ENCODE assay signal across 25 cellular contexts in genomic region chrX:153741446-153741845, GRCh38. TPM values are rescaled to one million over a fixed set of nuclear protein-coding genes. Genes with fewer than 3 reads are reported as not detected.
"Had no signal": no experiment of that assay in that cellular context is flagged by ENCODE, and none has a peak within 500 bp of the region (broad histone marks: within the 10 kb centered on the region; RNA-seq: fewer than 3 reads in every experiment).

No MANE protein-coding gene starts in this region.

- DNase-seq: activated B cell treated with CpG ODN at 0.5 μM for 24 hours; activated CD4-positive, alpha-beta T cell treated with anti-CD3 and anti-CD28 coated beads for 36 hours; activated gamma-delta T cell; activated T-cell treated with anti-CD3 and anti-CD28 coated beads for 4 hours; activated T-cell treated with anti-CD3 and anti-CD28 coated beads, Interleukin-2, amount 50 U/mL, for 72 hours; anterior cingulate cortex; foreskin fibroblast; hippocampal formation; kidney glomerular epithelial cell; left lung; lower lobe of right lung; mesendoderm; stimulated activated CD4-positive, alpha-beta T cell treated with anti-CD3 and anti-CD28 coated beads, Interleukin-2, amount 100 ng/mL, for 48 hours; trophoblast cell had no signal

- H3K27me3 ChIP-seq: left lung had no signal

- H3K27ac ChIP-seq: left lung, lower lobe of right lung, SK-N-MC, thoracic aorta had no signal

- ATAC-seq: activated CD4-positive, alpha-beta T cell treated with anti-CD3 and anti-CD28 coated beads for 36 hours; activated T-cell treated with anti-CD3 and anti-CD28 coated beads, Interleukin-2, amount 50 U/mL, for 72 hours; esophagus mucosa; left lung; lower lobe of right lung; right cardiac atrium had no signal

- H3K9me3 Mint-ChIP-seq: activated B cell treated with CpG ODN at 0.5 μM for 24 hours; activated naive CD4-positive, alpha-beta T cell treated with anti-CD3 and anti-CD28 coated beads, Interleukin-2, amount 50 U/mL, for 24 hours; activated T-cell treated with anti-CD3 and anti-CD28 coated beads, Interleukin-2, amount 50 U/mL, for 72 hours; central memory CD8-positive, alpha-beta T cell; dendritic cell treated with granulocyte-macrophage colony-stimulating factor and Interleukin-4, amounts not matched to agents 40 ng/mL and 50 ng/mL, for 4 days; stimulated activated naive CD8-positive, alpha-beta T cell treated with anti-CD3 and anti-CD28 coated beads, Interleukin-15, Interleukin-2, amounts not matched to agents 100 ng/mL and 50 ng/mL, for 24 hours had no signal

- H3K36me3 Mint-ChIP-seq: activated naive CD4-positive, alpha-beta T cell treated with anti-CD3 and anti-CD28 coated beads, Interleukin-2, amount 50 U/mL, for 24 hours had no signal

- H3K4me1 Mint-ChIP-seq: central memory CD8-positive, alpha-beta T cell; endodermal cell; nephron had no signal

- H3K27ac Mint-ChIP-seq: activated B cell treated with CpG ODN at 0.5 μM for 24 hours; activated CD4-positive, alpha-beta T cell treated with anti-CD3 and anti-CD28 coated beads for 36 hours; activated naive CD4-positive, alpha-beta T cell treated with anti-CD3 and anti-CD28 coated beads, Interleukin-2, amount 50 U/mL, for 24 hours; activated T-cell treated with anti-CD3 and anti-CD28 coated beads, Interleukin-2, amount 50 U/mL, for 72 hours; dendritic cell treated with granulocyte-macrophage colony-stimulating factor and Interleukin-4, amounts not matched to agents 40 ng/mL and 50 ng/mL, for 4 days; endodermal cell; nephron; stimulated activated naive CD8-positive, alpha-beta T cell treated with anti-CD3 and anti-CD28 coated beads, Interleukin-15, Interleukin-2, amounts not matched to agents 100 ng/mL and 50 ng/mL, for 24 hours had no signal

- H3K27me3 Mint-ChIP-seq: activated B cell treated with CpG ODN at 0.5 μM for 24 hours had no signal

- H3K4me3 Mint-ChIP-seq: activated CD4-positive, alpha-beta T cell treated with anti-CD3 and anti-CD28 coated beads for 36 hours; activated naive CD4-positive, alpha-beta T cell treated with anti-CD3 and anti-CD28 coated beads, Interleukin-2, amount 50 U/mL, for 24 hours; activated T-cell treated with anti-CD3 and anti-CD28 coated beads, Interleukin-2, amount 50 U/mL, for 72 hours; central memory CD8-positive, alpha-beta T cell; dendritic cell treated with granulocyte-macrophage colony-stimulating factor and Interleukin-4, amounts not matched to agents 40 ng/mL and 50 ng/mL, for 4 days; endodermal cell; nephron; stimulated activated naive CD8-positive, alpha-beta T cell treated with anti-CD3 and anti-CD28 coated beads, Interleukin-15, Interleukin-2, amounts not matched to agents 100 ng/mL and 50 ng/mL, for 24 hours had no signal

- H3K4me3 ChIP-seq: left lung, lower lobe of right lung, SK-N-MC, thoracic aorta had no signal

- H3K9me3 ChIP-seq: left lung, lower lobe of right lung, thoracic aorta had no signal

RNA-seq across cellular contexts. Expression of gene PLXNB3, which starts 22.6 kb away (rescaled TPM):
- total RNA-seq: activated B cell treated with CpG ODN at 0.5 μM for 24 hours had no signal

RNA-seq across cellular contexts. Expression of gene SRPK3, which starts 39.4 kb away (rescaled TPM):
- total RNA-seq: activated B cell treated with CpG ODN at 0.5 μM for 24 hours; activated CD4-positive, alpha-beta T cell treated with anti-CD3 and anti-CD28 coated beads for 36 hours; activated T-cell treated with anti-CD3 and anti-CD28 coated beads, Interleukin-2, amount 50 U/mL, for 72 hours; endodermal cell; lower lobe of right lung; T-helper 2 cell treated with Interferon-gamma antibody and Interleukin-4, amounts not matched to agents 100 ng/mL and 5 ng/mL, for 36 hours had no signal
